29 cellular contexts compared by ENCODE assay signal in the genomic region with DNA sequence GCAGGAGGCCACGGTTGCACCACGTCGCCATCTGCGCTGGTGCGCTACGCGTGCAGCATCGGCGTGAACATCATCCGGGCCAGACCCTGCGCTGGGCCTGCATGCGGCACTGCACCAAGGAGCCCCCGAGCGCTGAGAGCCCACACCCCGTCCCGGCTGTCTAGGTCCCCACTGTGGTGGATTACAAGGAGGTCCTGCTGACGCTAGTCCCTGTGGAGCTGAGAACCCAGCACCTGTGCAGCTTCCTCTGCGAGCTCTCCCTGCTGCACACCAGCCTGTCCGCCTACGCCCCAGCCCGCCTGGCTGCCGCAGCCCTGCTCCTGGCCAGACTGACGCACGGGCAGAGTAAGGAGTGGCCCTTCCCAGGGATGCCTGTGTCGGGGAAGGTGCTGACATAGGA. TPM values are rescaled to one million over a fixed set of nuclear protein-coding genes. Genes with fewer than 3 reads are reported as not detected.
"Had no signal": no experiment of that assay in that cellular context is flagged by ENCODE, and none has a peak within 500 bp of the region (broad histone marks: within the 10 kb centered on the region; RNA-seq: fewer than 3 reads in every experiment).

No MANE protein-coding gene starts in this region.

- H3K27me3 Mint-ChIP-seq: activated CD8-positive, alpha-beta T cell treated with anti-CD3 and anti-CD28 coated beads for 36 hours; activated naive CD4-positive, alpha-beta T cell treated with anti-CD3 and anti-CD28 coated beads, Interleukin-2, amount 50 U/mL, for 24 hours had no signal

- H3K4me2 ChIP-seq: KMS-11, SK-N-SH had no signal

- FAIRE-seq: bronchial epithelial cell had no signal

- H3K9me3 ChIP-seq: ascending aorta, body of pancreas, Peyer's patch, SJCRH30, SK-N-SH had no signal

- H3K9me3 Mint-ChIP-seq: activated CD8-positive, alpha-beta T cell treated with anti-CD3 and anti-CD28 coated beads for 36 hours; activated naive CD4-positive, alpha-beta T cell treated with anti-CD3 and anti-CD28 coated beads, Interleukin-2, amount 50 U/mL, for 24 hours had no signal

- H3K4me1 ChIP-seq: ascending aorta, body of pancreas, Peyer's patch, SJCRH30 had no signal

- H3K27ac Mint-ChIP-seq: activated CD8-positive, alpha-beta T cell treated with anti-CD3 and anti-CD28 coated beads for 36 hours; activated naive CD4-positive, alpha-beta T cell treated with anti-CD3 and anti-CD28 coated beads, Interleukin-2, amount 50 U/mL, for 24 hours had no signal

- H3K4me3 ChIP-seq: ascending aorta, body of pancreas, Peyer's patch, SJCRH30 had no signal

- DNase-seq: activated CD4-positive, alpha-beta T cell treated with anti-CD3 and anti-CD28 coated beads for 4 hours; activated CD8-positive, alpha-beta memory T cell treated with anti-CD3 and anti-CD28 coated beads, Interleukin-2, amount 50 U/mL, for 4 hours; activated CD8-positive, alpha-beta T cell treated with anti-CD3 and anti-CD28 coated beads for 36 hours; activated effector memory CD4-positive, alpha-beta T cell treated with Interleukin-2 at 50 U/mL for 16 hours; activated naive CD4-positive, alpha-beta T cell; activated T-cell treated with anti-CD3 and anti-CD28 coated beads, Interleukin-2, amount 50 U/mL, for 1 hour; body of pancreas; central memory CD4-positive, alpha-beta T cell; NCI-H1092; NCI-H1417; NCI-H1930; NCI-H2107; NCI-H2171 treated with DMSO at 0.1 percent for 48 hours; NCI-H226; NCI-H526; NCI-H774; OCI-M1; Peyer's patch; Right ventricle myocardium superior; SJCRH30; SK-N-SH; T-helper 1 cell; WERI-Rb-1 had no signal

- ATAC-seq: activated CD8-positive, alpha-beta T cell treated with anti-CD3 and anti-CD28 coated beads for 36 hours; body of pancreas had no signal

- H3K9ac ChIP-seq: KMS-11, SK-N-SH had no signal

- H3K27ac ChIP-seq: ascending aorta, body of pancreas, KMS-11, Peyer's patch, SJCRH30, WERI-Rb-1 had no signal

- H3K4me1 Mint-ChIP-seq: activated naive CD4-positive, alpha-beta T cell treated with anti-CD3 and anti-CD28 coated beads, Interleukin-2, amount 50 U/mL, for 24 hours had no signal

- H3K27me3 ChIP-seq: ascending aorta, body of pancreas, Peyer's patch, SJCRH30 had no signal

- H3K4me3 Mint-ChIP-seq: activated CD8-positive, alpha-beta T cell treated with anti-CD3 and anti-CD28 coated beads for 36 hours; activated naive CD4-positive, alpha-beta T cell treated with anti-CD3 and anti-CD28 coated beads, Interleukin-2, amount 50 U/mL, for 24 hours had no signal

RNA-seq across cellular contexts. Expression of a gene that starts 10.8 kb away (rescaled TPM):
- total RNA-seq: ascending aorta, body of pancreas had no signal

RNA-seq across cellular contexts. Expression of a gene that starts 22.0 kb away (rescaled TPM):
- total RNA-seq: activated CD8-positive, alpha-beta T cell treated with anti-CD3 and anti-CD28 coated beads for 36 hours; ascending aorta; body of pancreas; bronchial epithelial cell; MCF 10A; Peyer's patch; T-helper 2 cell treated with Interferon-gamma antibody and Interleukin-4, amounts not matched to agents 100 ng/mL and 5 ng/mL, for 36 hours had no signal
